1 cellular context compared by ENCODE assay signal in the genomic region with DNA sequence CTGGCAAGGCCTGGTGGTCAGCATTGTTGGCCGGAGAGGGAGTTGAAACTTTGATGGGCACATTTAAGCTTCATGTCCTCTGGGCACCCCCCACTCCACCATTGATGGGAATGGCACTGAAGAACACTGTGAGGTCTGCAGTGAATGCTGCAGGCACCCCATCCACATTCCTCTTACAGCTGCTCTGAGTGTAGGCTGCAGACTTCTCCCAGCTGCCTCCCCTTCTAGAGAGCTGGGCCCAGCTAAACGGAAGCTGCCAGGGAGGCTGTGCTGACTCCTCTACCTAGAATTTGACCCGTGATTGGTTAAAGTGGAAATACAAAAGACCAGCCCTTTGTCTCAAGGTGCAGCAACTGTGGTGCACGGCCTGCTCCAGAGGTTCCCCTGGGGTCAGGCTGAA.
TF ChIP-seq lines count a peak whose summit lies in the region.

No MANE protein-coding gene starts in this region.

TF ChIP-seq in GM23338, 12 proteins besides CTCF, POLR2A, EP300 and RAD21:
- no peak for TF ChIP-seq EZH2 (IDR thresholded peaks at IDR 0.05; ENCODE audit: low read depth, unreplicated experiment)
- no peak for TF ChIP-seq ZNF114 (CRISPR knock-in tag; IDR thresholded peaks at IDR 0.05)
- TF ChIP-seq STAT1 (IDR thresholded peaks at IDR 0.05; ENCODE audit: unreplicated experiment), result no peak
- TF ChIP-seq, protein P1, sequence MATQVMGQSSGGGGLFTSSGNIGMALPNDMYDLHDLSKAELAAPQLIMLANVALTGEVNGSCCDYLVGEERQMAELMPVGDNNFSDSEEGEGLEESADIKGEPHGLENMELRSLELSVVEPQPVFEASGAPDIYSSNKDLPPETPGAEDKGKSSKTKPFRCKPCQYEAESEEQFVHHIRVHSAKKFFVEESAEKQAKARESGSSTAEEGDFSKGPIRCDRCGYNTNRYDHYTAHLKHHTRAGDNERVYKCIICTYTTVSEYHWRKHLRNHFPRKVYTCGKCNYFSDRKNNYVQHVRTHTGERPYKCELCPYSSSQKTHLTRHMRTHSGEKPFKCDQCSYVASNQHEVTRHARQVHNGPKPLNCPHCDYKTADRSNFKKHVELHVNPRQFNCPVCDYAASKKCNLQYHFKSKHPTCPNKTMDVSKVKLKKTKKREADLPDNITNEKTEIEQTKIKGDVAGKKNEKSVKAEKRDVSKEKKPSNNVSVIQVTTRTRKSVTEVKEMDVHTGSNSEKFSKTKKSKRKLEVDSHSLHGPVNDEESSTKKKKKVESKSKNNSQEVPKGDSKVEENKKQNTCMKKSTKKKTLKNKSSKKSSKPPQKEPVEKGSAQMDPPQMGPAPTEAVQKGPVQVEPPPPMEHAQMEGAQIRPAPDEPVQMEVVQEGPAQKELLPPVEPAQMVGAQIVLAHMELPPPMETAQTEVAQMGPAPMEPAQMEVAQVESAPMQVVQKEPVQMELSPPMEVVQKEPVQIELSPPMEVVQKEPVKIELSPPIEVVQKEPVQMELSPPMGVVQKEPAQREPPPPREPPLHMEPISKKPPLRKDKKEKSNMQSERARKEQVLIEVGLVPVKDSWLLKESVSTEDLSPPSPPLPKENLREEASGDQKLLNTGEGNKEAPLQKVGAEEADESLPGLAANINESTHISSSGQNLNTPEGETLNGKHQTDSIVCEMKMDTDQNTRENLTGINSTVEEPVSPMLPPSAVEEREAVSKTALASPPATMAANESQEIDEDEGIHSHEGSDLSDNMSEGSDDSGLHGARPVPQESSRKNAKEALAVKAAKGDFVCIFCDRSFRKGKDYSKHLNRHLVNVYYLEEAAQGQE (IDR thresholded peaks at IDR 0.05; ENCODE audit: unreplicated experiment), result no peak
- TF ChIP-seq, protein P2, sequence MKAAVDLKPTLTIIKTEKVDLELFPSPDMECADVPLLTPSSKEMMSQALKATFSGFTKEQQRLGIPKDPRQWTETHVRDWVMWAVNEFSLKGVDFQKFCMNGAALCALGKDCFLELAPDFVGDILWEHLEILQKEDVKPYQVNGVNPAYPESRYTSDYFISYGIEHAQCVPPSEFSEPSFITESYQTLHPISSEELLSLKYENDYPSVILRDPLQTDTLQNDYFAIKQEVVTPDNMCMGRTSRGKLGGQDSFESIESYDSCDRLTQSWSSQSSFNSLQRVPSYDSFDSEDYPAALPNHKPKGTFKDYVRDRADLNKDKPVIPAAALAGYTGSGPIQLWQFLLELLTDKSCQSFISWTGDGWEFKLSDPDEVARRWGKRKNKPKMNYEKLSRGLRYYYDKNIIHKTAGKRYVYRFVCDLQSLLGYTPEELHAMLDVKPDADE (IDR thresholded peaks at IDR 0.05), result no peak
- no peak for TF ChIP-seq CREB1 (CRISPR knock-in tag; IDR thresholded peaks at IDR 0.05; ENCODE audit: low read depth)
- no peak for TF ChIP-seq ZNF331 (CRISPR knock-in tag; IDR thresholded peaks at IDR 0.05; ENCODE audit: low read depth)
- TF ChIP-seq, protein P3, sequence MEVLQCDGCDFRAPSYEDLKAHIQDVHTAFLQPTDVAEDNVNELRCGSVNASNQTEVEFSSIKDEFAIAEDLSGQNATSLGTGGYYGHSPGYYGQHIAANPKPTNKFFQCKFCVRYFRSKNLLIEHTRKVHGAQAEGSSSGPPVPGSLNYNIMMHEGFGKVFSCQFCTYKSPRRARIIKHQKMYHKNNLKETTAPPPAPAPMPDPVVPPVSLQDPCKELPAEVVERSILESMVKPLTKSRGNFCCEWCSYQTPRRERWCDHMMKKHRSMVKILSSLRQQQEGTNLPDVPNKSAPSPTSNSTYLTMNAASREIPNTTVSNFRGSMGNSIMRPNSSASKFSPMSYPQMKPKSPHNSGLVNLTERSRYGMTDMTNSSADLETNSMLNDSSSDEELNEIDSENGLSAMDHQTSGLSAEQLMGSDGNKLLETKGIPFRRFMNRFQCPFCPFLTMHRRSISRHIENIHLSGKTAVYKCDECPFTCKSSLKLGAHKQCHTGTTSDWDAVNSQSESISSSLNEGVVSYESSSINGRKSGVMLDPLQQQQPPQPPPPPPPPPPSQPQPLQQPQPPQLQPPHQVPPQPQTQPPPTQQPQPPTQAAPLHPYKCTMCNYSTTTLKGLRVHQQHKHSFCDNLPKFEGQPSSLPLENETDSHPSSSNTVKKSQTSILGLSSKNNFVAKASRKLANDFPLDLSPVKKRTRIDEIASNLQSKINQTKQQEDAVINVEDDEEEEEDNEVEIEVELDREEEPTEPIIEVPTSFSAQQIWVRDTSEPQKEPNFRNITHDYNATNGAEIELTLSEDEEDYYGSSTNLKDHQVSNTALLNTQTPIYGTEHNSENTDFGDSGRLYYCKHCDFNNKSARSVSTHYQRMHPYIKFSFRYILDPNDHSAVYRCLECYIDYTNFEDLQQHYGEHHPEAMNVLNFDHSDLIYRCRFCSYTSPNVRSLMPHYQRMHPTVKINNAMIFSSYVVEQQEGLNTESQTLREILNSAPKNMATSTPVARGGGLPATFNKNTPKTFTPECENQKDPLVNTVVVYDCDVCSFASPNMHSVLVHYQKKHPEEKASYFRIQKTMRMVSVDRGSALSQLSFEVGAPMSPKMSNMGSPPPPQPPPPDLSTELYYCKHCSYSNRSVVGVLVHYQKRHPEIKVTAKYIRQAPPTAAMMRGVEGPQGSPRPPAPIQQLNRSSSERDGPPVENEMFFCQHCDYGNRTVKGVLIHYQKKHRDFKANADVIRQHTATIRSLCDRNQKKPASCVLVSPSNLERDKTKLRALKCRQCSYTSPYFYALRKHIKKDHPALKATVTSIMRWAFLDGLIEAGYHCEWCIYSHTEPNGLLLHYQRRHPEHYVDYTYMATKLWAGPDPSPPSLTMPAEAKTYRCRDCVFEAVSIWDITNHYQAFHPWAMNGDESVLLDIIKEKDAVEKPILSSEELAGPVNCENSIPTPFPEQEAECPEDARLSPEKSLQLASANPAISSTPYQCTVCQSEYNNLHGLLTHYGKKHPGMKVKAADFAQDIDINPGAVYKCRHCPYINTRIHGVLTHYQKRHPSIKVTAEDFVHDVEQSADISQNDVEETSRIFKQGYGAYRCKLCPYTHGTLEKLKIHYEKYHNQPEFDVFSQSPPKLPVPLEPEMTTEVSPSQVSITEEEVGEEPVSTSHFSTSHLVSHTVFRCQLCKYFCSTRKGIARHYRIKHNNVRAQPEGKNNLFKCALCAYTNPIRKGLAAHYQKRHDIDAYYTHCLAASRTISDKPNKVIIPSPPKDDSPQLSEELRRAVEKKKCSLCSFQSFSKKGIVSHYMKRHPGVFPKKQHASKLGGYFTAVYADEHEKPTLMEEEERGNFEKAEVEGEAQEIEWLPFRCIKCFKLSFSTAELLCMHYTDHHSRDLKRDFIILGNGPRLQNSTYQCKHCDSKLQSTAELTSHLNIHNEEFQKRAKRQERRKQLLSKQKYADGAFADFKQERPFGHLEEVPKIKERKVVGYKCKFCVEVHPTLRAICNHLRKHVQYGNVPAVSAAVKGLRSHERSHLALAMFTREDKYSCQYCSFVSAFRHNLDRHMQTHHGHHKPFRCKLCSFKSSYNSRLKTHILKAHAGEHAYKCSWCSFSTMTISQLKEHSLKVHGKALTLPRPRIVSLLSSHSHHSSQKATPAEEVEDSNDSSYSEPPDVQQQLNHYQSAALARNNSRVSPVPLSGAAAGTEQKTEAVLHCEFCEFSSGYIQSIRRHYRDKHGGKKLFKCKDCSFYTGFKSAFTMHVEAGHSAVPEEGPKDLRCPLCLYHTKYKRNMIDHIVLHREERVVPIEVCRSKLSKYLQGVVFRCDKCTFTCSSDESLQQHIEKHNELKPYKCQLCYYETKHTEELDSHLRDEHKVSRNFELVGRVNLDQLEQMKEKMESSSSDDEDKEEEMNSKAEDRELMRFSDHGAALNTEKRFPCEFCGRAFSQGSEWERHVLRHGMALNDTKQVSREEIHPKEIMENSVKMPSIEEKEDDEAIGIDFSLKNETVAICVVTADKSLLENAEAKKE (CRISPR knock-in tag; IDR thresholded peaks at IDR 0.05), result no peak
- no peak for TF ChIP-seq JUNB (IDR thresholded peaks at IDR 0.05; ENCODE audit: unreplicated experiment)
- TF ChIP-seq NANOG (IDR thresholded peaks at IDR 0.05; ENCODE audit: borderline replicate concordance), result no peak
- no peak for TF ChIP-seq POLR2AphosphoS5 (IDR thresholded peaks at IDR 0.05; ENCODE audit: low read depth)
- TF ChIP-seq EZH2phosphoT487 (IDR thresholded peaks at IDR 0.05; ENCODE audit: unreplicated experiment), result no peak
